12 cellular contexts compared by ENCODE assay signal in genomic region chr13:94706854-94707399, GRCh38. TPM values are rescaled to one million over a fixed set of nuclear protein-coding genes. Genes with fewer than 3 reads are reported as not detected.
DNase-seq lines count a peak whose midpoint lies in the region; TF ChIP-seq lines count a peak whose summit lies in the region.
"Had no signal": no experiment of that assay in that cellular context is flagged by ENCODE, and none has a peak within 500 bp of the region (broad histone marks: within the 10 kb centered on the region; RNA-seq: fewer than 3 reads in every experiment).

No MANE protein-coding gene starts in this region.

- no peak overlapping the region for H3K23ac ChIP-seq in H9 (ENCODE audit: insufficient read length, low read depth, low read length)

- no peak overlapping the region for H3K14ac ChIP-seq in H9 (ENCODE audit: insufficient read depth, low read length)

- H3K79me2 ChIP-seq in H9 (ENCODE audit: insufficient read depth, low read length) = no peaks in the 10 kb centered on the region
- no peaks in the 10 kb centered on the region for H3K79me2 ChIP-seq in osteoblast (ENCODE audit: insufficient read depth, low read length)
- H3K79me2 ChIP-seq in GM23248 (ENCODE audit: insufficient read depth) = no peaks in the 10 kb centered on the region
- H3K79me2 ChIP-seq: parathyroid adenoma had no signal

- DNase-seq in H9 = no peak
- DNase-seq in NCI-H774 (lab: John Stamatoyannopoulos, UW) = peak; percentile 91
- DNase-seq in osteoblast (ENCODE audit: insufficient read length, low spot score, missing footprints) = peak; percentile 49
- DNase-seq in effector memory CD4-positive, alpha-beta T cell = no peak
- no peak for DNase-seq in GM23248
- no peak for DNase-seq in islet precursor cell
- DNase-seq: activated effector memory CD4-positive, alpha-beta T cell treated with Interleukin-2 at 50 U/mL for 16 hours; MM.1S had no signal

- no peak overlapping the region for H3K27ac ChIP-seq in H9 (ENCODE audit: insufficient read length, low read depth, low read length)
- no peak overlapping the region for H3K27ac ChIP-seq in esophagus (ENCODE audit: low read depth in 2 of 2, low read length in 1 of 2)
- H3K27ac ChIP-seq in osteoblast (ENCODE audit: low read depth, low read length) = no peak overlapping the region
- no peak overlapping the region for H3K27ac ChIP-seq in effector memory CD4-positive, alpha-beta T cell (ENCODE audit: insufficient read depth, low read length, poor library complexity, severe bottlenecking)
- H3K27ac ChIP-seq in GM23248 = no peak overlapping the region
- H3K27ac ChIP-seq: parathyroid adenoma had no signal

- peaks cover 37% of the 10 kb centered on the region for H3K23me2 ChIP-seq in H9 (ENCODE audit: insufficient read length, low read depth, low read length, poor library complexity, severe bottlenecking)

- no peaks in the 10 kb centered on the region for H3K36me3 ChIP-seq in esophagus (ENCODE audit: control insufficient read depth in 2 of 2, insufficient read depth in 2 of 2, low read length in 1 of 2)
- H3K36me3 ChIP-seq in osteoblast (ENCODE audit: insufficient read depth, low read length) = no peaks in the 10 kb centered on the region
- no peaks in the 10 kb centered on the region for H3K36me3 ChIP-seq in effector memory CD4-positive, alpha-beta T cell (ENCODE audit: control insufficient read depth, insufficient read depth, low read length)
- no peaks in the 10 kb centered on the region for H3K36me3 ChIP-seq in GM23248 (ENCODE audit: low read depth)

- H3K9ac ChIP-seq in H9 (ENCODE audit: extremely low read depth, insufficient read length, low read length) (no peak overlapping the region), GM23248 (no peak overlapping the region)
- H3K9ac ChIP-seq: parathyroid adenoma had no signal

- H2AK5ac ChIP-seq in H9 (ENCODE audit: insufficient read length, low read length) = no peak overlapping the region

- no peaks in the 10 kb centered on the region for H3K79me1 ChIP-seq in H9 (ENCODE audit: insufficient read depth, low read depth, low read length, poor library complexity, severe bottlenecking)

- H4K20me1 ChIP-seq in H9 (ENCODE audit: control insufficient read depth, insufficient read depth, insufficient read length) (no peaks in the 10 kb centered on the region), osteoblast (ENCODE audit: insufficient read depth, low read length) (no peaks in the 10 kb centered on the region), GM23248 (ENCODE audit: insufficient read depth) (no peaks in the 10 kb centered on the region)

- H2BK12ac ChIP-seq in H9 (ENCODE audit: insufficient read length, low read depth, low read length) = no peak overlapping the region

- peaks cover 48% of the 10 kb centered on the region; the same call in 1 of the 2 replicates for H3K27me3 ChIP-seq in H9 (ENCODE audit: insufficient read depth, low read length)
- peaks cover 0 to 23% of the 10 kb centered on the region in 2 donors for H3K27me3 ChIP-seq in esophagus (ENCODE audit: control insufficient read depth in 1 of 2, insufficient read depth in 2 of 2, low read length in 2 of 2)
- peaks cover 98% of the 10 kb centered on the region for H3K27me3 ChIP-seq in osteoblast (ENCODE audit: insufficient read depth, low read length)
- peaks cover 79% of the 10 kb centered on the region for H3K27me3 ChIP-seq in effector memory CD4-positive, alpha-beta T cell (replicated peaks; ENCODE audit: control insufficient read depth, insufficient read depth, low read length, poor library complexity, severe bottlenecking)
- H3K27me3 ChIP-seq in GM23248 (replicated peaks; ENCODE audit: insufficient read depth) = peaks cover 89% of the 10 kb centered on the region

- H2BK120ac ChIP-seq in H9 (ENCODE audit: low read depth, low read length, poor library complexity, severe bottlenecking) = no peak overlapping the region

- H3K56ac ChIP-seq in H9 (ENCODE audit: insufficient read length, low read depth, low read length) = no peak overlapping the region

- no peak overlapping the region for H3K18ac ChIP-seq in H9 (ENCODE audit: insufficient read length, low read depth, low read length)

- H3F3A ChIP-seq in GM23248 (ENCODE audit: insufficient read depth) = no peaks in the 10 kb centered on the region

- in situ Hi-C loops in GM23248 (cut with MboI) = no loop called here

- H2BK20ac ChIP-seq in H9 (ENCODE audit: low read depth, low read length, poor library complexity, severe bottlenecking) = no peak overlapping the region

- H3K4me3 ChIP-seq in esophagus (ENCODE audit: low read depth in 1 of 2, low read length in 2 of 2) (peak overlapping the region; percentile 26 to 50), osteoblast (ENCODE audit: insufficient read depth, low read length) (no peak overlapping the region), GM23248 (no peak overlapping the region)
- H3K4me3 ChIP-seq in effector memory CD4-positive, alpha-beta T cell (ENCODE audit: insufficient read depth, low read depth, low read length, poor library complexity, severe bottlenecking) = no peak overlapping the region

- H3K9me3 ChIP-seq in H9 (ENCODE audit: control insufficient read depth, low read depth, low read length) = no peaks in the 10 kb centered on the region
- H3K9me3 ChIP-seq in esophagus (ENCODE audit: control insufficient read depth in 2 of 2, insufficient read depth in 1 of 2, low read depth in 1 of 2, low read length in 1 of 2) = peaks cover 0 to 2% of the 10 kb centered on the region in 2 donors
- no peaks in the 10 kb centered on the region for H3K9me3 ChIP-seq in osteoblast (ENCODE audit: low read depth, low read length)
- peaks cover 3% of the 10 kb centered on the region for H3K9me3 ChIP-seq in effector memory CD4-positive, alpha-beta T cell (ENCODE audit: control insufficient read depth, low read length)
- H3K9me3 ChIP-seq in GM23248 (ENCODE audit: low read depth) = no peaks in the 10 kb centered on the region

- H3K9me2 ChIP-seq in GM23248 (ENCODE audit: insufficient read depth) = no peaks in the 10 kb centered on the region

- H2AFZ ChIP-seq in H9 (ENCODE audit: low read length) = no peak overlapping the region
- H2AFZ ChIP-seq in osteoblast (ENCODE audit: low read length) = no peak overlapping the region
- H2AFZ ChIP-seq in GM23248 = no peak overlapping the region
- H2AFZ ChIP-seq: parathyroid adenoma had no signal

- H3K27me3 Mint-ChIP-seq in H9 (ENCODE audit: low read depth) = peaks cover 82% of the 10 kb centered on the region

- peaks cover 0 to 26% (median 7%) of the 10 kb centered on the region in 3 experiments; a peak in 4 of 7 replicates for H3K36me3 Mint-ChIP-seq in H9 (ENCODE audit: insufficient read depth in 1 of 3, low read depth in 3 of 3)

- no peak overlapping the region for H3K4ac ChIP-seq in H9 (ENCODE audit: low read depth, low read length)

- H4K5ac ChIP-seq in H9 (ENCODE audit: insufficient read length, low read depth, low read length) = no peak overlapping the region

- no peak overlapping the region for H4K91ac ChIP-seq in H9 (ENCODE audit: insufficient read length, low read depth, low read length)

- TF ChIP-seq CTCF in H9 (conservative IDR thresholded peaks at IDR 0.05) (no peak), osteoblast (IDR thresholded peaks at IDR 0.05; ENCODE audit: extremely low read depth, low read depth, low read length) (no peak)

- H3K4me1 ChIP-seq in H9 (ENCODE audit: insufficient read depth, low read length) (no peaks in the 10 kb centered on the region), esophagus (ENCODE audit: control insufficient read depth in 2 of 2, insufficient read depth in 2 of 2, low read length in 1 of 2) (peaks cover 5 to 13% of the 10 kb centered on the region in 2 donors), osteoblast (ENCODE audit: insufficient read depth, low read length) (no peaks in the 10 kb centered on the region), GM23248 (ENCODE audit: insufficient read depth) (no peaks in the 10 kb centered on the region)
- peaks cover 13% of the 10 kb centered on the region for H3K4me1 ChIP-seq in effector memory CD4-positive, alpha-beta T cell (ENCODE audit: control insufficient read depth, insufficient read depth, low read length, poor library complexity, severe bottlenecking)
- H3K4me1 ChIP-seq: parathyroid adenoma had no signal

- H3K4me2 ChIP-seq in H9 (ENCODE audit: insufficient read depth, insufficient read length, low read length) (peak overlapping the region; percentile 87), osteoblast (ENCODE audit: insufficient read depth, low read length) (no peak overlapping the region), GM23248 (ENCODE audit: unreplicated experiment) (no peak overlapping the region)

- H3K4me1 Mint-ChIP-seq in H9 = peaks cover 55 to 70% of the 10 kb centered on the region in 2 experiments

- no peak overlapping the region for H2BK5ac ChIP-seq in H9 (ENCODE audit: insufficient read length, low read length)

- no CpG with 5 or more reads among the region's 15 CpGs for WGBS in H9 (ENCODE audit: extremely low coverage, insufficient read length, low lambda C conversion rate)
- 14 to 26% methylated on average over 15 of the region's 15 CpGs for WGBS in esophagus, 2 donors
- 12 to 14% methylated on average over 14 to 15 of the region's 15 CpGs for WGBS in GM23248 (ENCODE audit: low coverage in 1 of 2, low lambda C conversion rate in 2 of 2, missing lambda C conversion rate in 2 of 2), 2 experiments

- H3K4me3 Mint-ChIP-seq in H9 = peak overlapping the region; percentile 73 to 77

- no peak overlapping the region for H4K8ac ChIP-seq in H9 (replicated peaks; ENCODE audit: insufficient read length, low read depth, low read length)

- peaks cover 0 to 8% of the 10 kb centered on the region in 2 experiments; a peak in 2 of 5 replicates for H3K9me3 Mint-ChIP-seq in H9

- no peak overlapping the region for H3T11ph ChIP-seq in H9 (ENCODE audit: low read length)

- peak overlapping the region in 2 of 3 experiments; percentile 68 to 98; a peak in 3 of 7 replicates for H3K27ac Mint-ChIP-seq in H9

- H2BK15ac ChIP-seq in H9 (ENCODE audit: low read depth, low read length) = no peak overlapping the region

RNA-seq across cellular contexts. Expression of gene SOX21, which starts 5.4 kb away (rescaled TPM):
- 36.8 and 38.4 TPM in 2 replicates for total RNA-seq in H9 (2021)
- 1 to 10 TPM; 8.5 to 9.6 TPM for polyA plus RNA-seq in esophagus
- not detected in 2 replicates for total RNA-seq in osteoblast
- total RNA-seq in GM23248 (2014; rRNA removed; shearing (Covaris generic)) = not detected in 2 replicates
- not detected in 2 replicates for polyA plus RNA-seq in GM23248 (2016; fragmentation: Nextera tagmentation; extraction: Ambion mirVana)
- total RNA-seq: H4, OCI-LY7 had no signal

Comparison
In these comparisons a context has a peak if more than half of its experiments do, and no peak if none do; other contexts are left out.
1. DNase-seq: peak in NCI-H774 (single experiment) and osteoblast (single experiment); none in H9 (single experiment), effector memory CD4-positive, alpha-beta T cell (0 of 3), GM23248 (single experiment) and islet precursor cell (single experiment).
2. H3K4me3 ChIP-seq: peak in esophagus (2 of 2); none in osteoblast (single experiment), effector memory CD4-positive, alpha-beta T cell (single experiment) and GM23248 (single experiment).
3. RNA of gene SOX21, which starts 5.4 kb away (total RNA-seq): 36.8 to 38.4 TPM in H9; not detected in osteoblast and not detected in GM23248; every median in the first group is over 10 times any median in the second.